ENCODE assay signal across 9 cellular contexts in the genomic region with DNA sequence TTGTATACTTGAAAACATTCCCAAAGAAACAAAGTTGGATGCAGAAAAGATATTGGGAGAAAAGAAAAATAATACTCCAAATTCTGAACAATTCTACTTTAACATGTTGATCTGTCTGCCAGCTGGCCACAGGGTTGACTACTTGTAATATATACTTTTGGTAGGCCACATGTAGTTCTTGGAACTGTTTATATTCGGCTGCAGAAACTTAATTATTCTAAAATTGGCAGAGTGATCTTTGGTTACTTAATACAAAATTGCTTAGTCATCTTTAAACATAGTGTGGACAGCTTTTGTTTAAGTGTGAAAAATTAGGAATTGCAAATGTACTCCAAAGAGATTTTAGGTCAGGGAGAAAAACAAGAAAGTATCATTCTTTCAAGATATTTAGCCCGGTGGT.
DNase-seq lines count a peak whose midpoint lies in the region; ATAC-seq and TF ChIP-seq lines count a peak whose summit lies in the region.
"Had no signal": no experiment of that assay in that cellular context is flagged by ENCODE, and none has a peak within 500 bp of the region (broad histone marks: within the 10 kb centered on the region; RNA-seq: fewer than 3 reads in every experiment).

No MANE protein-coding gene starts in this region.

- intact Hi-C loops in dorsolateral prefrontal cortex (cut with DNase I) (no loop called here), ovary (cut with DNase I) (no loop called here)

- no peak for ATAC-seq in HG02884 (IDR thresholded peaks at IDR 0.05; ENCODE audit: unreplicated experiment)
- ATAC-seq in GM18519 (IDR thresholded peaks at IDR 0.05; ENCODE audit: low FRiP score, unreplicated experiment), result no peak

- no peak for TF ChIP-seq EP300 in ovary (IDR thresholded peaks at IDR 0.05)

- no peak for TF ChIP-seq CTCF in osteoblast (IDR thresholded peaks at IDR 0.05; ENCODE audit: extremely low read depth, low read depth, low read length)
- no peak for TF ChIP-seq CTCF in dorsolateral prefrontal cortex (IDR thresholded peaks at IDR 0.05 in 54 of 56, conservative IDR thresholded peaks at IDR 0.05 in 2 of 56; ENCODE audit: low read depth in 1 of 56, partially characterized antibody in 56 of 56)
- no peak for TF ChIP-seq CTCF in ovary (IDR thresholded peaks at IDR 0.05)

- TF ChIP-seq POLR2A in ovary (IDR thresholded peaks at IDR 0.05), result no peak

- H3K27ac ChIP-seq in ACC112 (ENCODE audit: low read depth, low read length) (peak overlapping the region; percentile 18), osteoblast (ENCODE audit: low read depth, low read length) (peak overlapping the region; percentile 51), dorsolateral prefrontal cortex (peak overlapping the region in 12 of 59 donors; percentile 7 to 56 (median 25)), ovary (peak overlapping the region in 1 of 2 donors; percentile 40)

- H3K27me3 ChIP-seq in ACC112 (ENCODE audit: insufficient read depth, low read length) (no peaks in the 10 kb centered on the region), MG63 (no peaks in the 10 kb centered on the region), osteoblast (ENCODE audit: insufficient read depth, low read length) (no peaks in the 10 kb centered on the region), dorsolateral prefrontal cortex (no peaks in the 10 kb centered on the region), ovary (no peaks in the 10 kb centered on the region)

- H4K20me1 ChIP-seq in osteoblast (ENCODE audit: insufficient read depth, low read length), result peaks cover 72% of the 10 kb centered on the region

- H3K79me2 ChIP-seq in ACC112 (ENCODE audit: control insufficient read depth, insufficient read depth, low read length, unreplicated experiment), result peaks cover 21% of the 10 kb centered on the region
- H3K79me2 ChIP-seq in osteoblast (ENCODE audit: insufficient read depth, low read length), result peaks cover 93% of the 10 kb centered on the region

- peak overlapping the region; percentile 9; the same call in 1 of the 2 replicates for H3K4me3 ChIP-seq in ACC112 (ENCODE audit: low read depth, low read length)
- no peak overlapping the region for H3K4me3 ChIP-seq in MG63
- H3K4me3 ChIP-seq in osteoblast (ENCODE audit: insufficient read depth, low read length), result no peak overlapping the region
- peak overlapping the region in 1 of 59 donors; percentile 8 for H3K4me3 ChIP-seq in dorsolateral prefrontal cortex
- H3K4me3 ChIP-seq in ovary, result no peak overlapping the region

- H3K4me2 ChIP-seq in osteoblast (ENCODE audit: insufficient read depth, low read length), result peak overlapping the region; percentile 32

- H3K4me1 ChIP-seq in ACC112 (ENCODE audit: control insufficient read depth, insufficient read depth, low read length, unreplicated experiment) (peaks cover 27% of the 10 kb centered on the region), osteoblast (ENCODE audit: insufficient read depth, low read length) (peaks cover 41% of the 10 kb centered on the region), ovary (ENCODE audit: insufficient read depth) (peaks cover 35% of the 10 kb centered on the region)

- WGBS in ovary, 3 donors, result 6 to 12% (median 7%) methylated on average over 2 of the region's 2 CpGs

- H3K9me3 ChIP-seq in MG63 (no peaks in the 10 kb centered on the region), osteoblast (ENCODE audit: low read depth, low read length) (no peaks in the 10 kb centered on the region), ovary (no peaks in the 10 kb centered on the region)

- H3K36me3 ChIP-seq in ACC112 (ENCODE audit: insufficient read depth, low read length) (peaks cover 1% of the 10 kb centered on the region; the same call in 1 of the 2 replicates), MG63 (0 out of 2 replicates have a peak, but pooled peaks cover 2% of the 10 kb centered on the region), osteoblast (ENCODE audit: insufficient read depth, low read length) (peaks cover 51% of the 10 kb centered on the region), ovary (no peaks in the 10 kb centered on the region)

- H2AFZ ChIP-seq in ACC112 (ENCODE audit: low read length, unreplicated experiment) (peak overlapping the region; percentile 49), osteoblast (ENCODE audit: low read length) (no peak overlapping the region)

- DNase-seq in MG63 (peak; percentile 48), epidermal melanocyte (ENCODE audit: insufficient read length, low spot score) (peak; percentile 22), osteoblast (ENCODE audit: insufficient read length, low spot score, missing footprints) (no peak), dorsolateral prefrontal cortex (no peak), ovary (no peak)
- DNase-seq: NCI-H2029 had no signal

Comparison
In these comparisons a context has a peak if more than half of its experiments do, and no peak if none do; other contexts are left out.
1. DNase-seq: peak in MG63 (single experiment) and epidermal melanocyte (single experiment); none in osteoblast (single experiment), dorsolateral prefrontal cortex (0 of 10) and ovary (0 of 5).